In the genomic region with DNA sequence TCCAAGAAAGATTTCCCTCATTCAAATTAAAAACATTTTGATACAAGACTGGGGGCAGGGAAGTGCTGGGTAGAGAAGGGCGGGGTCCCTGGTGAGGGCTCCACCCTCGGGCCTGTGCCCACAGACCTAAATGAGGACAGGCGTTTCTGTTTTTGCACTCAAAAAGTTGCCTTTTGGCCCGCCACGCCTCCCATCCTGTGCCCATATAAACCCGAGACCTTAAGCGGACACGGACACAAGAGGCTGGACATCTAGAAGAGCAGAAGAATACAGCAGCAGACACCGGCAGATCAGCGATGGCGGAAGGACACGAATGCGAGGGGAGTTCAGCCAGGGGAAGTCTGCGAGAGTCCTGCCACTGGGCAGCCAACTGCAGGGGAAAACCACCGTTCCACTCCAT, we compare ENCODE assay signal across 31 cellular contexts.
"Had no signal": no experiment of that assay in that cellular context is flagged by ENCODE, and none has a peak within 500 bp of the region (broad histone marks: within the 10 kb centered on the region; RNA-seq: fewer than 3 reads in every experiment).

No MANE protein-coding gene starts in this region.

- H3K36me3 Mint-ChIP-seq: activated naive CD4-positive, alpha-beta T cell treated with anti-CD3 and anti-CD28 coated beads, Interleukin-2, amount 10 ng/mL, durations not matched to agents 7 days and 5 days; activated naive CD4-positive, alpha-beta T cell treated with anti-CD3 and anti-CD28 coated beads, Interleukin-2, amount 50 U/mL, for 72 hours; activated naive CD8-positive, alpha-beta T cell treated with anti-CD3 and anti-CD28 coated beads, Interleukin-2, amount 10 ng/mL, durations not matched to agents 7 days and 5 days; brain had no signal

- H3K4me3 Mint-ChIP-seq: activated CD4-positive, alpha-beta memory T cell treated with anti-CD3 and anti-CD28 coated beads, Interleukin-2, amount 10 ng/mL, durations not matched to agents 7 days and 5 days; activated CD4-positive, alpha-beta T cell treated with anti-CD3 and anti-CD28 coated beads, Interleukin-2, amount 10 ng/mL, durations not matched to agents 7 days and 5 days; activated naive CD4-positive, alpha-beta T cell treated with anti-CD3 and anti-CD28 coated beads, Interleukin-2, amount 10 ng/mL, durations not matched to agents 7 days and 5 days; activated naive CD8-positive, alpha-beta T cell treated with anti-CD3 and anti-CD28 coated beads, Interleukin-2, amount 10 ng/mL, durations not matched to agents 7 days and 5 days; activated T-cell treated with anti-CD3 and anti-CD28 coated beads, Interleukin-2, amount 50 U/mL, for 24 hours; activated T-cell treated with anti-CD3 and anti-CD28 coated beads, Interleukin-2, amount 50 U/mL, for 72 hours; brain; T-helper 17 cell; T-helper 2 cell treated with Interferon-gamma antibody and Interleukin-4, amounts not matched to agents 5 μg/mL and 100 μg/mL, for 36 hours had no signal

- H3K27ac ChIP-seq: ascending aorta, breast epithelium, cardiac muscle cell, colonic mucosa, epithelial cell of prostate, esophagus squamous epithelium, gastroesophageal sphincter, heart right ventricle had no signal

- H3K36me3 ChIP-seq: ascending aorta, breast epithelium, cardiac muscle cell, colonic mucosa, esophagus squamous epithelium, gastroesophageal sphincter, heart right ventricle had no signal

- ATAC-seq: activated naive CD4-positive, alpha-beta T cell treated with anti-CD3 and anti-CD28 coated beads, Interleukin-2, amount 50 U/mL, for 72 hours; activated T-cell treated with anti-CD3 and anti-CD28 coated beads, Interleukin-2, amount 50 U/mL, for 72 hours; gastroesophageal sphincter; heart right ventricle; T-helper 17 cell had no signal

- H3K27ac Mint-ChIP-seq: activated CD4-positive, alpha-beta memory T cell treated with anti-CD3 and anti-CD28 coated beads, Interleukin-2, amount 10 ng/mL, durations not matched to agents 7 days and 5 days; activated CD4-positive, alpha-beta T cell treated with anti-CD3 and anti-CD28 coated beads, Interleukin-2, amount 10 ng/mL, durations not matched to agents 7 days and 5 days; activated naive CD4-positive, alpha-beta T cell treated with anti-CD3 and anti-CD28 coated beads, Interleukin-2, amount 10 ng/mL, durations not matched to agents 7 days and 5 days; activated naive CD4-positive, alpha-beta T cell treated with anti-CD3 and anti-CD28 coated beads, Interleukin-2, amount 50 U/mL, for 72 hours; activated naive CD8-positive, alpha-beta T cell treated with anti-CD3 and anti-CD28 coated beads, Interleukin-2, amount 10 ng/mL, durations not matched to agents 7 days and 5 days; activated T-cell treated with anti-CD3 and anti-CD28 coated beads, Interleukin-2, amount 50 U/mL, for 24 hours; activated T-cell treated with anti-CD3 and anti-CD28 coated beads, Interleukin-2, amount 50 U/mL, for 72 hours; brain; T-helper 17 cell; T-helper 2 cell treated with Interferon-gamma antibody and Interleukin-4, amounts not matched to agents 5 μg/mL and 100 μg/mL, for 36 hours had no signal

- DNase-seq: activated CD4-positive, alpha-beta memory T cell treated with anti-CD3 and anti-CD28 coated beads, Interleukin-2, amount 10 ng/mL, durations not matched to agents 7 days and 5 days; activated CD4-positive, alpha-beta T cell treated with anti-CD3 and anti-CD28 coated beads for 1 hour; activated CD4-positive, alpha-beta T cell treated with anti-CD3 and anti-CD28 coated beads for 4 hours; activated CD4-positive, alpha-beta T cell treated with anti-CD3 and anti-CD28 coated beads, Interleukin-2, amount 10 ng/mL, durations not matched to agents 7 days and 5 days; activated CD4-positive, alpha-beta T cell treated with anti-CD3 and anti-CD28 coated beads, Interleukin-2, amount 50 U/mL, for 4 hours; activated CD4-positive, CD25-positive, alpha-beta regulatory T cell; activated CD8-positive, alpha-beta memory T cell treated with anti-CD3 and anti-CD28 coated beads, Interleukin-2, amount 50 U/mL, for 48 hours; activated gamma-delta T cell; activated naive CD4-positive, alpha-beta T cell; activated naive CD4-positive, alpha-beta T cell treated with anti-CD3 and anti-CD28 coated beads, Interleukin-2, amount 10 ng/mL, durations not matched to agents 7 days and 5 days; activated naive CD8-positive, alpha-beta T cell treated with anti-CD3 and anti-CD28 coated beads, Interleukin-2, amount 10 ng/mL, durations not matched to agents 7 days and 5 days; activated T-cell treated with anti-CD3 and anti-CD28 coated beads for 4 hours; activated T-cell treated with anti-CD3 and anti-CD28 coated beads, Interleukin-2, amount 50 U/mL, for 24 hours; activated T-cell treated with anti-CD3 and anti-CD28 coated beads, Interleukin-2, amount 50 U/mL, for 72 hours; central memory CD4-positive, alpha-beta T cell; cerebellar nuclear complex; colonic mucosa; effector CD8-positive, alpha-beta T cell; esophagus squamous epithelium; foreskin melanocyte; heart right ventricle; T-helper 17 cell; T1000 had no signal

- H3K27me3 ChIP-seq: ascending aorta, breast epithelium, cardiac muscle cell, colonic mucosa had no signal

- H3K4me1 ChIP-seq: ascending aorta, breast epithelium, colonic mucosa, esophagus squamous epithelium, gastroesophageal sphincter had no signal

- H3K9me3 ChIP-seq: ascending aorta, breast epithelium, colonic mucosa, esophagus squamous epithelium, gastroesophageal sphincter, heart right ventricle had no signal

- H3K4me1 Mint-ChIP-seq: brain had no signal

- H3K9me3 Mint-ChIP-seq: activated CD4-positive, alpha-beta memory T cell treated with anti-CD3 and anti-CD28 coated beads, Interleukin-2, amount 10 ng/mL, durations not matched to agents 7 days and 5 days; activated CD4-positive, alpha-beta T cell treated with anti-CD3 and anti-CD28 coated beads, Interleukin-2, amount 10 ng/mL, durations not matched to agents 7 days and 5 days; activated naive CD4-positive, alpha-beta T cell treated with anti-CD3 and anti-CD28 coated beads, Interleukin-2, amount 10 ng/mL, durations not matched to agents 7 days and 5 days; activated naive CD4-positive, alpha-beta T cell treated with anti-CD3 and anti-CD28 coated beads, Interleukin-2, amount 50 U/mL, for 72 hours; activated naive CD8-positive, alpha-beta T cell treated with anti-CD3 and anti-CD28 coated beads, Interleukin-2, amount 10 ng/mL, durations not matched to agents 7 days and 5 days; activated T-cell treated with anti-CD3 and anti-CD28 coated beads, Interleukin-2, amount 50 U/mL, for 24 hours; T-helper 2 cell treated with Interferon-gamma antibody and Interleukin-4, amounts not matched to agents 5 μg/mL and 100 μg/mL, for 36 hours had no signal

- H3K4me3 ChIP-seq: ascending aorta, breast epithelium, cardiac muscle cell, colonic mucosa, esophagus squamous epithelium, gastroesophageal sphincter, heart right ventricle had no signal
